In genomic region chr9:121404906-121405305, GRCh38 we compare ENCODE assay signal across 30 cellular contexts.
"Had no signal": no experiment of that assay in that cellular context is flagged by ENCODE, and none has a peak within 500 bp of the region (broad histone marks: within the 10 kb centered on the region; RNA-seq: fewer than 3 reads in every experiment).

No MANE protein-coding gene starts in this region.

- DNase-seq: activated CD4-positive, alpha-beta T cell treated with anti-CD3 and anti-CD28 coated beads, Interleukin-2, amount 10 ng/mL, durations not matched to agents 24 days and 14 days; activated CD4-positive, alpha-beta T cell treated with anti-CD3 and anti-CD28 coated beads, Interleukin-2, amount 50 U/mL, for 4 hours; activated CD8-positive, alpha-beta T cell treated with anti-CD3 and anti-CD28 coated beads for 36 hours; activated gamma-delta T cell; activated naive CD4-positive, alpha-beta T cell treated with Interleukin-2 at 50 U/mL for 16 hours; activated naive CD8-positive, alpha-beta T cell treated with anti-CD3 and anti-CD28 coated beads, Interleukin-2, amount 10 ng/mL, durations not matched to agents 7 days and 5 days; activated T-cell treated with anti-CD3 and anti-CD28 coated beads, Interleukin-2, amount 50 U/mL, for 1 hour; activated T-cell treated with anti-CD3 and anti-CD28 coated beads, Interleukin-2, amount 50 U/mL, for 72 hours; amygdala; caudate nucleus; cerebellar nuclear complex; Karpas-422; KBM-7; MV-4-11; NCI-H1092; NCI-H1436 treated with DMSO at 0.1 percent for 48 hours; NCI-H1694 treated with DMSO at 0.1 percent for 48 hours; NCI-H2029; NCI-H2171; NCI-H510A; NCI-H526; NCI-H748 treated with DMSO at 0.1 percent for 48 hours; NK-92 treated with Interleukin-12 subunit alpha and Interleukin-12 subunit beta, amount 100 ng/mL, for 24 hours; SHP77; SJCRH30; T1000 had no signal

- H3K4me1 ChIP-seq: ascending aorta had no signal

- H3K9me3 ChIP-seq: ascending aorta had no signal

- H3K4me1 Mint-ChIP-seq: activated CD4-positive, alpha-beta T cell treated with anti-CD3 and anti-CD28 coated beads, Interleukin-2, amount 10 ng/mL, durations not matched to agents 24 days and 14 days; activated naive CD4-positive, alpha-beta T cell treated with anti-CD3 and anti-CD28 coated beads, Interleukin-2, amount 50 U/mL, for 24 hours; activated naive CD8-positive, alpha-beta T cell treated with anti-CD3 and anti-CD28 coated beads, Interleukin-2, amount 10 ng/mL, durations not matched to agents 7 days and 5 days had no signal

- H3K27me3 Mint-ChIP-seq: activated CD8-positive, alpha-beta T cell treated with anti-CD3 and anti-CD28 coated beads for 36 hours; activated naive CD4-positive, alpha-beta T cell treated with anti-CD3 and anti-CD28 coated beads, Interleukin-2, amount 50 U/mL, for 24 hours had no signal

- H3K4me3 Mint-ChIP-seq: activated CD4-positive, alpha-beta T cell treated with anti-CD3 and anti-CD28 coated beads, Interleukin-2, amount 10 ng/mL, durations not matched to agents 24 days and 14 days; activated CD8-positive, alpha-beta T cell treated with anti-CD3 and anti-CD28 coated beads for 36 hours; activated naive CD4-positive, alpha-beta T cell treated with anti-CD3 and anti-CD28 coated beads, Interleukin-2, amount 50 U/mL, for 24 hours; activated naive CD8-positive, alpha-beta T cell treated with anti-CD3 and anti-CD28 coated beads, Interleukin-2, amount 10 ng/mL, durations not matched to agents 7 days and 5 days; activated T-cell treated with anti-CD3 and anti-CD28 coated beads, Interleukin-2, amount 50 U/mL, for 72 hours had no signal

- H3K36me3 ChIP-seq: ascending aorta, SJCRH30 had no signal

- ATAC-seq: activated CD8-positive, alpha-beta T cell treated with anti-CD3 and anti-CD28 coated beads for 36 hours; activated T-cell treated with anti-CD3 and anti-CD28 coated beads, Interleukin-2, amount 50 U/mL, for 72 hours had no signal

- H3K27me3 ChIP-seq: ascending aorta, SJCRH30 had no signal

- H3K27ac Mint-ChIP-seq: activated CD4-positive, alpha-beta T cell treated with anti-CD3 and anti-CD28 coated beads, Interleukin-2, amount 10 ng/mL, durations not matched to agents 24 days and 14 days; activated CD8-positive, alpha-beta T cell treated with anti-CD3 and anti-CD28 coated beads for 36 hours; activated naive CD4-positive, alpha-beta T cell treated with anti-CD3 and anti-CD28 coated beads, Interleukin-2, amount 50 U/mL, for 24 hours; activated naive CD8-positive, alpha-beta T cell treated with anti-CD3 and anti-CD28 coated beads, Interleukin-2, amount 10 ng/mL, durations not matched to agents 7 days and 5 days; activated T-cell treated with anti-CD3 and anti-CD28 coated beads, Interleukin-2, amount 50 U/mL, for 72 hours; activated T-helper 2 cell treated with anti-CD3 and anti-CD28 coated beads, Interferon-gamma antibody, Interleukin-2, Interleukin-4, amounts not matched to agents 10 μg/mL and 5 μg/mL and 100 μg/mL, durations not matched to agents 14 hours and 24 hours and 36 hours had no signal

- H3K4me3 ChIP-seq: ascending aorta, SJCRH30, SK-N-MC had no signal

- H3K36me3 Mint-ChIP-seq: activated naive CD8-positive, alpha-beta T cell treated with anti-CD3 and anti-CD28 coated beads, Interleukin-2, amount 10 ng/mL, durations not matched to agents 7 days and 5 days had no signal

- H3K27ac ChIP-seq: ascending aorta, SJCRH30, SK-N-MC had no signal
